1 cellular context compared by ENCODE assay signal in the genomic region with DNA sequence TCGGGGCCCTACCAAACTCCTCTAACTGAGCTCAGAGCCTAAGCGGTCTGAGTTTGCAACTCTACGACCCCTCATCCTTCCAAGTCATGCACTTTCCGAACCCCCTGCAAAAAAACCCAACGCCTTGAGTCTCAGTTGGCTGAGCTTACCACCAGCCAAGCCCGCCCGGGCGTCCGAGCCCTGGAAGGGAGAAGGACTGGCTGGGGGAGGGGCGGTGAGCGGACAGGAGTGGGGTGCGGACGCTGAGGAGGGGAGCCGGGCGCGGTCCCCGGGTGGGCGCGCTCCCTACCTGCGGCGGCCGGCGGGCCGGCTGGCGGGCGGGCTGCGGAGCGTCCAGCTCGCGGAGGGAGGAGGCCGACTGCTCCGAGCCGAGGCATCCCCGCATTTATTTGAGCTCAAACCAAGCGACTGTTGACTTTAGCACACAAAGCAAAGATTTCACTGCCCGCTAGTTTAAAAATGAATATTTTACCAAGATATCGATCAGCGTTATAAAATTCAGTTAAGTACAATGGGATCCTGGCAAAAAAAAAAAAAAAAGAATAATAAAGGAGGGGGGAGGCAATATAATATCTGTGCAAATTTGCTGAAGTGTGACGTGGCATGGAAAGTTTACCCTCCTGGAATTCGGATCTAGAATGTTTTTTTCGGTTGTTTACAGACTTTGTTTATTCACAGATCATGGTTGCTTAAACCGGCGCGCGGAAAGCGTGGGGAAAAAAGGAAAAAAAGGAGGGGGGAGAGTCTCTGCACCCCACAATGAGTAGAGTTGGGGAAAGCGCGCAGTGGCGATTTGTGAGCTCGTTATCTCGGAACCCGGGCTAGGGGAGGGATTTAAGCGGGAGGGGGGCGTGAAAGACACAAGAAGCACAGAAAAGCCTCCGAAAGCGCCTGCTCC.
TF ChIP-seq lines count a peak whose summit lies in the region.

No MANE protein-coding gene starts in this region.

TF ChIP-seq in HepG2, 621 proteins besides CTCF, POLR2A, EP300 and RAD21 (continued from another document and continues in another):
- TF ChIP-seq, protein P1, sequence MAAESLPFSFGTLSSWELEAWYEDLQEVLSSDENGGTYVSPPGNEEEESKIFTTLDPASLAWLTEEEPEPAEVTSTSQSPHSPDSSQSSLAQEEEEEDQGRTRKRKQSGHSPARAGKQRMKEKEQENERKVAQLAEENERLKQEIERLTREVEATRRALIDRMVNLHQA (CRISPR knock-in tag; IDR thresholded peaks at IDR 0.05), result no peak
- TF ChIP-seq KDM3A (CRISPR knock-in tag; IDR thresholded peaks at IDR 0.05; ENCODE audit: low read depth) (no peak; the same call in 1 of the 2 replicates), TCF7 (IDR thresholded peaks at IDR 0.05; ENCODE audit: low read depth) (peak; percentile 30), ZNF556 (CRISPR knock-in tag; IDR thresholded peaks at IDR 0.05; ENCODE audit: borderline replicate concordance) (peak; percentile 68; the same call in 1 of the 2 replicates), ZNF24 (IDR thresholded peaks at IDR 0.05) (no peak), ZNF605 (CRISPR knock-in tag; IDR thresholded peaks at IDR 0.05) (0 out of 2 replicates have a peak, but pooled peaks have one; percentile 24), HMG20B (CRISPR knock-in tag; conservative IDR thresholded peaks at IDR 0.05) (no peak), ZBTB42 (CRISPR knock-in tag; IDR thresholded peaks at IDR 0.05) (no peak), ZNF570 (CRISPR knock-in tag; IDR thresholded peaks at IDR 0.05; ENCODE audit: borderline replicate concordance) (no peak; the same call in 1 of the 2 replicates), ZBTB7A (CRISPR knock-in tag; IDR thresholded peaks at IDR 0.05) (no peak), ZNF569 (CRISPR knock-in tag; IDR thresholded peaks at IDR 0.05; ENCODE audit: borderline replicate concordance) (no peak), ZSCAN29 (CRISPR knock-in tag; conservative IDR thresholded peaks at IDR 0.05) (no peak; the same call in 1 of the 2 replicates), ZFP36L1 (CRISPR knock-in tag; IDR thresholded peaks at IDR 0.05) (peak; percentile 83), LCORL (IDR thresholded peaks at IDR 0.05) (no peak), LCORL (CRISPR knock-in tag; IDR thresholded peaks at IDR 0.05) (peak; percentile 73; the same call in 1 of the 2 replicates), ZSCAN12 (CRISPR knock-in tag; IDR thresholded peaks at IDR 0.05) (0 out of 2 replicates have a peak, but pooled peaks have one; percentile 30), ZSCAN20 (CRISPR knock-in tag; IDR thresholded peaks at IDR 0.05; ENCODE audit: borderline replicate concordance) (peak; percentile 96; the same call in 1 of the 2 replicates), CAMTA2 (CRISPR knock-in tag; IDR thresholded peaks at IDR 0.05; ENCODE audit: borderline replicate concordance) (no peak), BCL3 (CRISPR knock-in tag; IDR thresholded peaks at IDR 0.05) (no peak; the same call in 1 of the 2 replicates), SCMH1 (CRISPR knock-in tag; IDR thresholded peaks at IDR 0.05; ENCODE audit: borderline replicate concordance) (no peak), NKX3-1 (CRISPR knock-in tag; IDR thresholded peaks at IDR 0.05) (peak; percentile 74; the same call in 1 of the 2 replicates), HNRNPL (IDR thresholded peaks at IDR 0.05; ENCODE audit: low read depth, low read length) (no peak; the same call in 1 of the 2 replicates), ZNF607 (CRISPR knock-in tag; IDR thresholded peaks at IDR 0.05; ENCODE audit: borderline replicate concordance) (no peak; the same call in 1 of the 2 replicates), ZNF615 (CRISPR knock-in tag; IDR thresholded peaks at IDR 0.05; ENCODE audit: borderline replicate concordance) (no peak), NFATC3 (CRISPR knock-in tag; IDR thresholded peaks at IDR 0.05) (no peak), ZMYM4 (CRISPR knock-in tag; IDR thresholded peaks at IDR 0.05) (peak; percentile 70), KLF15 (CRISPR knock-in tag; IDR thresholded peaks at IDR 0.05; ENCODE audit: borderline replicate concordance) (no peak), RXRA (CRISPR knock-in tag; IDR thresholded peaks at IDR 0.05) (no peak), MED13 (CRISPR knock-in tag; IDR thresholded peaks at IDR 0.05) (peak; percentile 84), MED8 (CRISPR knock-in tag; IDR thresholded peaks at IDR 0.05; ENCODE audit: insufficient replicate concordance) (no peak), ZC3H13 (CRISPR knock-in tag; IDR thresholded peaks at IDR 0.05) (no peak), ZNF674 (CRISPR knock-in tag; IDR thresholded peaks at IDR 0.05; ENCODE audit: low read depth) (no peak), SNAI1 (CRISPR knock-in tag; IDR thresholded peaks at IDR 0.05; ENCODE audit: borderline replicate concordance) (0 out of 2 replicates have a peak, but pooled peaks have one; percentile 13), ZNF850 (CRISPR knock-in tag; conservative IDR thresholded peaks at IDR 0.05) (no peak), BORCS8-MEF2B (CRISPR knock-in tag; IDR thresholded peaks at IDR 0.05) (peak; percentile 61), ZKSCAN5 (CRISPR knock-in tag; IDR thresholded peaks at IDR 0.05) (no peak), HNF4A (CRISPR knock-in tag; IDR thresholded peaks at IDR 0.05) (no peak; the same call in 1 of the 2 replicates), ZFP36L2 (CRISPR knock-in tag; IDR thresholded peaks at IDR 0.05) (no peak), TFAP4 (IDR thresholded peaks at IDR 0.05; ENCODE audit: borderline replicate concordance, low read depth) (no peak), IKZF5 (CRISPR knock-in tag; IDR thresholded peaks at IDR 0.05) (no peak; the same call in 1 of the 2 replicates), ZNF713 (CRISPR knock-in tag; IDR thresholded peaks at IDR 0.05) (no peak), ZNF841 (CRISPR knock-in tag; IDR thresholded peaks at IDR 0.05; ENCODE audit: borderline replicate concordance) (no peak; the same call in 1 of the 2 replicates), TIGD3 (CRISPR knock-in tag; IDR thresholded peaks at IDR 0.05; ENCODE audit: borderline replicate concordance) (no peak), ZNF773 (CRISPR knock-in tag; IDR thresholded peaks at IDR 0.05; ENCODE audit: borderline replicate concordance) (0 out of 2 replicates have a peak, but pooled peaks have one; percentile 27), MXI1 (IDR thresholded peaks at IDR 0.05; ENCODE audit: borderline replicate concordance, low read depth, low read length) (peak; percentile 61; the same call in 1 of the 3 replicates), ZNF33B (CRISPR knock-in tag; IDR thresholded peaks at IDR 0.05) (no peak; the same call in 1 of the 2 replicates), PBX2 (CRISPR knock-in tag; IDR thresholded peaks at IDR 0.05) (no peak), KMT2B (CRISPR knock-in tag; IDR thresholded peaks at IDR 0.05) (peak; percentile 14; the same call in 1 of the 2 replicates), MLLT10 (CRISPR knock-in tag; IDR thresholded peaks at IDR 0.05) (no peak), CCAR2 (optimal IDR thresholded peaks at IDR 0.05; ENCODE audit: low read depth, low read length) (no peak), MYC (CRISPR knock-in tag; IDR thresholded peaks at IDR 0.05; ENCODE audit: borderline replicate concordance) (no peak)
- TF ChIP-seq, protein P2, sequence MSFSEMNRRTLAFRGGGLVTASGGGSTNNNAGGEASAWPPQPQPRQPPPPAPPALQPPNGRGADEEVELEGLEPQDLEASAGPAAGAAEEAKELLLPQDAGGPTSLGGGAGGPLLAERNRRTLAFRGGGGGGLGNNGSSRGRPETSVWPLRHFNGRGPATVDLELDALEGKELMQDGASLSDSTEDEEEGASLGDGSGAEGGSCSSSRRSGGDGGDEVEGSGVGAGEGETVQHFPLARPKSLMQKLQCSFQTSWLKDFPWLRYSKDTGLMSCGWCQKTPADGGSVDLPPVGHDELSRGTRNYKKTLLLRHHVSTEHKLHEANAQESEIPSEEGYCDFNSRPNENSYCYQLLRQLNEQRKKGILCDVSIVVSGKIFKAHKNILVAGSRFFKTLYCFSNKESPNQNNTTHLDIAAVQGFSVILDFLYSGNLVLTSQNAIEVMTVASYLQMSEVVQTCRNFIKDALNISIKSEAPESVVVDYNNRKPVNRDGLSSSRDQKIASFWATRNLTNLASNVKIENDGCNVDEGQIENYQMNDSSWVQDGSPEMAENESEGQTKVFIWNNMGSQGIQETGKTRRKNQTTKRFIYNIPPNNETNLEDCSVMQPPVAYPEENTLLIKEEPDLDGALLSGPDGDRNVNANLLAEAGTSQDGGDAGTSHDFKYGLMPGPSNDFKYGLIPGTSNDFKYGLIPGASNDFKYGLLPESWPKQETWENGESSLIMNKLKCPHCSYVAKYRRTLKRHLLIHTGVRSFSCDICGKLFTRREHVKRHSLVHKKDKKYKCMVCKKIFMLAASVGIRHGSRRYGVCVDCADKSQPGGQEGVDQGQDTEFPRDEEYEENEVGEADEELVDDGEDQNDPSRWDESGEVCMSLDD (CRISPR knock-in tag; IDR thresholded peaks at IDR 0.05; ENCODE audit: borderline replicate concordance), result peak; percentile 46; the same call in 1 of the 2 replicates
- TF ChIP-seq, protein P3, sequence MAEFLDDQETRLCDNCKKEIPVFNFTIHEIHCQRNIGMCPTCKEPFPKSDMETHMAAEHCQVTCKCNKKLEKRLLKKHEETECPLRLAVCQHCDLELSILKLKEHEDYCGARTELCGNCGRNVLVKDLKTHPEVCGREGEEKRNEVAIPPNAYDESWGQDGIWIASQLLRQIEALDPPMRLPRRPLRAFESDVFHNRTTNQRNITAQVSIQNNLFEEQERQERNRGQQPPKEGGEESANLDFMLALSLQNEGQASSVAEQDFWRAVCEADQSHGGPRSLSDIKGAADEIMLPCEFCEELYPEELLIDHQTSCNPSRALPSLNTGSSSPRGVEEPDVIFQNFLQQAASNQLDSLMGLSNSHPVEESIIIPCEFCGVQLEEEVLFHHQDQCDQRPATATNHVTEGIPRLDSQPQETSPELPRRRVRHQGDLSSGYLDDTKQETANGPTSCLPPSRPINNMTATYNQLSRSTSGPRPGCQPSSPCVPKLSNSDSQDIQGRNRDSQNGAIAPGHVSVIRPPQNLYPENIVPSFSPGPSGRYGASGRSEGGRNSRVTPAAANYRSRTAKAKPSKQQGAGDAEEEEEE (CRISPR knock-in tag; IDR thresholded peaks at IDR 0.05; ENCODE audit: borderline replicate concordance), result no peak
- TF ChIP-seq, protein P4, sequence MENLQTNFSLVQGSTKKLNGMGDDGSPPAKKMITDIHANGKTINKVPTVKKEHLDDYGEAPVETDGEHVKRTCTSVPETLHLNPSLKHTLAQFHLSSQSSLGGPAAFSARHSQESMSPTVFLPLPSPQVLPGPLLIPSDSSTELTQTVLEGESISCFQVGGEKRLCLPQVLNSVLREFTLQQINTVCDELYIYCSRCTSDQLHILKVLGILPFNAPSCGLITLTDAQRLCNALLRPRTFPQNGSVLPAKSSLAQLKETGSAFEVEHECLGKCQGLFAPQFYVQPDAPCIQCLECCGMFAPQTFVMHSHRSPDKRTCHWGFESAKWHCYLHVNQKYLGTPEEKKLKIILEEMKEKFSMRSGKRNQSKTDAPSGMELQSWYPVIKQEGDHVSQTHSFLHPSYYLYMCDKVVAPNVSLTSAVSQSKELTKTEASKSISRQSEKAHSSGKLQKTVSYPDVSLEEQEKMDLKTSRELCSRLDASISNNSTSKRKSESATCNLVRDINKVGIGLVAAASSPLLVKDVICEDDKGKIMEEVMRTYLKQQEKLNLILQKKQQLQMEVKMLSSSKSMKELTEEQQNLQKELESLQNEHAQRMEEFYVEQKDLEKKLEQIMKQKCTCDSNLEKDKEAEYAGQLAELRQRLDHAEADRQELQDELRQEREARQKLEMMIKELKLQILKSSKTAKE (CRISPR knock-in tag; IDR thresholded peaks at IDR 0.05; ENCODE audit: borderline replicate concordance), result no peak
